Comparison of ENCODE assay signal across 16 cellular contexts in the genomic region with DNA sequence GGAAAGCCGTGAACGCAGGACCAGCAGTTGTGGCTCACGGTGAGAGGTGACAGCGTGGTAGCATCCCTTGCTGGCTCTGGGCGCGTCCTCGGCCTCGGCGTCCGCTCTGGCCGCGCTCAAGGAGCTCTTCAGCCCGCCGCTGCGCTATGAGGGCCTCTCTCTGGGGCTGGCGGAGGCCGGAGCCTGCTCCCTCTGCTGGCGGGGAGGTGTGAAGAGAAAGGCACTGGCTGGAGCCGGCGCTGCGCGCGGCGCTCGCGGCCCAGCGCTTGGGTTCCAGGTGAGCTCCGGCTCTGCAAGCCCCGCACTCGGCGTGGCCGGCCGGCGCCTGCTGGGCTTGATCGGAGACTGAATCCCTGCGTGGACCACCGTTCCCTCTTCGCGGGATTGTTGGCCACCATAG.
"Had no signal": no experiment of that assay in that cellular context is flagged by ENCODE, and none has a peak within 500 bp of the region (broad histone marks: within the 10 kb centered on the region; RNA-seq: fewer than 3 reads in every experiment).

No MANE protein-coding gene starts in this region.

- ATAC-seq: stimulated activated naive B cell treated with anti-CD40 and anti-IgM and Interleukin-4, amounts not matched to agents 10 μg/mL and 1 μg/mL and 100 μg/mL, for 72 hours; T-cell had no signal

- H3K4me3 ChIP-seq: adrenal gland, coronary artery, lung had no signal

- H2AFZ ChIP-seq: parathyroid adenoma had no signal

- H3K27me3 Mint-ChIP-seq: activated naive CD4-positive, alpha-beta T cell treated with anti-CD3 and anti-CD28 coated beads, Interleukin-2, amount 50 U/mL, for 24 hours; stimulated activated naive B cell treated with anti-CD40 and anti-IgM and Interleukin-4, amounts not matched to agents 10 μg/mL and 1 μg/mL and 100 μg/mL, for 72 hours; T-cell had no signal

- H3K36me3 Mint-ChIP-seq: activated naive CD4-positive, alpha-beta T cell treated with anti-CD3 and anti-CD28 coated beads, Interleukin-2, amount 50 U/mL, for 24 hours; stimulated activated naive B cell treated with anti-CD40 and anti-IgM and Interleukin-4, amounts not matched to agents 10 μg/mL and 1 μg/mL and 100 μg/mL, for 72 hours; T-cell had no signal

- H3K79me2 ChIP-seq: parathyroid adenoma had no signal

- H3K27ac Mint-ChIP-seq: activated naive CD4-positive, alpha-beta T cell treated with anti-CD3 and anti-CD28 coated beads, Interleukin-2, amount 50 U/mL, for 24 hours; stimulated activated naive B cell treated with anti-CD40 and anti-IgM and Interleukin-4, amounts not matched to agents 10 μg/mL and 1 μg/mL and 100 μg/mL, for 72 hours; T-cell had no signal

- H3K9me3 ChIP-seq: adrenal gland, neutrophil, SK-N-SH had no signal

- H3K4me2 ChIP-seq: SK-N-SH had no signal

- H3K4me3 Mint-ChIP-seq: activated naive CD4-positive, alpha-beta T cell treated with anti-CD3 and anti-CD28 coated beads, Interleukin-2, amount 50 U/mL, for 24 hours; stimulated activated naive B cell treated with anti-CD40 and anti-IgM and Interleukin-4, amounts not matched to agents 10 μg/mL and 1 μg/mL and 100 μg/mL, for 72 hours; T-cell had no signal

- H3K4me1 ChIP-seq: adrenal gland, parathyroid adenoma had no signal

- H3K36me3 ChIP-seq: adrenal gland, neutrophil had no signal

- H3K27ac ChIP-seq: adrenal gland, coronary artery, neutrophil, parathyroid adenoma had no signal

- H3K9ac ChIP-seq: parathyroid adenoma, SK-N-SH had no signal

- DNase-seq: activated CD4-positive, alpha-beta T cell treated with anti-CD3 and anti-CD28 coated beads for 1 hour; activated CD4-positive, alpha-beta T cell treated with anti-CD3 and anti-CD28 coated beads, Interleukin-2, amount 50 U/mL, for 4 hours; adrenal gland; central memory CD4-positive, alpha-beta T cell; effector CD8-positive, alpha-beta T cell; SK-N-SH; stimulated activated CD4-positive, alpha-beta T cell treated with anti-CD3 and anti-CD28 coated beads, Interleukin-2, amount 100 ng/mL, for 48 hours; stimulated activated naive B cell treated with anti-CD40 and anti-IgM and Interleukin-4, amounts not matched to agents 10 μg/mL and 1 μg/mL and 100 μg/mL, for 72 hours; T-cell; T1000; trophoblast cell had no signal

- H3K9me3 Mint-ChIP-seq: activated naive CD4-positive, alpha-beta T cell treated with anti-CD3 and anti-CD28 coated beads, Interleukin-2, amount 50 U/mL, for 24 hours had no signal

- H3K27me3 ChIP-seq: adrenal gland, neutrophil had no signal

- H3K4me1 Mint-ChIP-seq: activated naive CD4-positive, alpha-beta T cell treated with anti-CD3 and anti-CD28 coated beads, Interleukin-2, amount 50 U/mL, for 24 hours; stimulated activated naive B cell treated with anti-CD40 and anti-IgM and Interleukin-4, amounts not matched to agents 10 μg/mL and 1 μg/mL and 100 μg/mL, for 72 hours; T-cell had no signal
